In genomic region chr10:109696981-109697775, GRCh38 we compare ENCODE assay signal across 15 cellular contexts.
DNase-seq lines count a peak whose midpoint lies in the region; ATAC-seq and TF ChIP-seq lines count a peak whose summit lies in the region.
"Had no signal": no experiment of that assay in that cellular context is flagged by ENCODE, and none has a peak within 500 bp of the region (broad histone marks: within the 10 kb centered on the region; RNA-seq: fewer than 3 reads in every experiment).

No MANE protein-coding gene starts in this region.

- TF ChIP-seq POLR2A in adrenal gland (IDR thresholded peaks at IDR 0.05) (no peak), suprapubic skin (IDR thresholded peaks at IDR 0.05) (no peak)

- ATAC-seq in stimulated activated naive CD8-positive, alpha-beta T cell treated with anti-CD3 and anti-CD28 coated beads, Interleukin-15, amount 100 ng/mL, for 72 hours: peak; percentile 49
- no peak for ATAC-seq in stimulated activated naive CD8-positive, alpha-beta T cell treated with anti-CD3 and anti-CD28 coated beads, Interleukin-15, Interleukin-2, amounts not matched to agents 100 U/mL and 50 U/mL, for 24 hours
- ATAC-seq in lower lobe of right lung: peak; percentile 9 to 16
- peak; percentile 59 for ATAC-seq in stimulated activated memory B cell treated with anti-CD40 and anti-IgM and Interleukin-4, amounts not matched to agents 10 μg/mL and 1 μg/mL and 100 μg/mL, for 72 hours

- H3K9me3 ChIP-seq in lower lobe of right lung (no peaks in the 10 kb centered on the region), adrenal gland (replicated peaks in 1 of 3) (no peaks in the 10 kb centered on the region), suprapubic skin (no peaks in the 10 kb centered on the region)

- no peak overlapping the region for H3K27ac Mint-ChIP-seq in stimulated activated naive CD8-positive, alpha-beta T cell treated with anti-CD3 and anti-CD28 coated beads, Interleukin-15, amount 100 ng/mL, for 72 hours
- H3K27ac Mint-ChIP-seq in stimulated activated memory B cell treated with anti-CD40 and anti-IgM and Interleukin-4, amounts not matched to agents 10 μg/mL and 1 μg/mL and 100 μg/mL, for 72 hours: no peak overlapping the region

- no peak for TF ChIP-seq EP300 in suprapubic skin (IDR thresholded peaks at IDR 0.05)

- H3K4me1 Mint-ChIP-seq in stimulated activated naive CD8-positive, alpha-beta T cell treated with anti-CD3 and anti-CD28 coated beads, Interleukin-15, amount 100 ng/mL, for 72 hours: no peaks in the 10 kb centered on the region
- H3K4me1 Mint-ChIP-seq in stimulated activated memory B cell treated with anti-CD40 and anti-IgM and Interleukin-4, amounts not matched to agents 10 μg/mL and 1 μg/mL and 100 μg/mL, for 72 hours: no peaks in the 10 kb centered on the region

- no peak overlapping the region for H3K4me3 Mint-ChIP-seq in stimulated activated naive CD8-positive, alpha-beta T cell treated with anti-CD3 and anti-CD28 coated beads, Interleukin-15, amount 100 ng/mL, for 72 hours
- H3K4me3 Mint-ChIP-seq in stimulated activated memory B cell treated with anti-CD40 and anti-IgM and Interleukin-4, amounts not matched to agents 10 μg/mL and 1 μg/mL and 100 μg/mL, for 72 hours: no peak overlapping the region

- H3K4me3 ChIP-seq in lower lobe of right lung (no peak overlapping the region), adrenal gland (no peak overlapping the region), suprapubic skin (no peak overlapping the region)

- 68 to 79% (median 72%) methylated on average over 4 to 5 of the region's 5 CpGs for WGBS in adrenal gland, 4 donors
- 70% methylated on average over 3 of the region's 5 CpGs for WGBS in suprapubic skin

- no peaks in the 10 kb centered on the region for H3K4me1 ChIP-seq in lower lobe of right lung
- H3K4me1 ChIP-seq in adrenal gland (replicated peaks in 1 of 2): no peaks in the 10 kb centered on the region
- H3K4me1 ChIP-seq in suprapubic skin: peaks cover 4% of the 10 kb centered on the region

- DNase-seq in stimulated activated naive CD8-positive, alpha-beta T cell treated with anti-CD3 and anti-CD28 coated beads, Interleukin-15, amount 100 ng/mL, for 72 hours: no peak
- DNase-seq in stimulated activated naive CD8-positive, alpha-beta T cell treated with anti-CD3 and anti-CD28 coated beads, Interleukin-15, Interleukin-2, amounts not matched to agents 100 U/mL and 50 U/mL, for 24 hours: no peak
- DNase-seq in lower lobe of right lung: no peak
- no peak for DNase-seq in adrenal gland
- DNase-seq in HuH-7.5 (ENCODE audit: low spot score): no peak
- DNase-seq in suprapubic skin (ENCODE audit: low spot score in 2 of 2): no peak
- DNase-seq: C1 segment of cervical spinal cord, DMS 273 treated with DMSO at 0.1 percent for 48 hours, H7, Karpas-422, MM.1S, NCI-H1105, NCI-H526 treated with DMSO at 0.1 percent for 48 hours, Right ventricle myocardium superior had no signal

- intact Hi-C loops in lower lobe of right lung (cut with DNase I) (no loop called here), adrenal gland (cut with DNase I) (no loop called here)

- H3K27me3 Mint-ChIP-seq in stimulated activated naive CD8-positive, alpha-beta T cell treated with anti-CD3 and anti-CD28 coated beads, Interleukin-15, amount 100 ng/mL, for 72 hours: peaks cover 8% of the 10 kb centered on the region
- no peaks in the 10 kb centered on the region for H3K27me3 Mint-ChIP-seq in stimulated activated memory B cell treated with anti-CD40 and anti-IgM and Interleukin-4, amounts not matched to agents 10 μg/mL and 1 μg/mL and 100 μg/mL, for 72 hours

- H3K27ac ChIP-seq in lower lobe of right lung (no peak overlapping the region), adrenal gland (no peak overlapping the region), suprapubic skin (no peak overlapping the region)

- H3K27me3 ChIP-seq in lower lobe of right lung (ENCODE audit: low read depth) (no peaks in the 10 kb centered on the region), adrenal gland (no peaks in the 10 kb centered on the region), suprapubic skin (no peaks in the 10 kb centered on the region)

- TF ChIP-seq CTCF in lower lobe of right lung (IDR thresholded peaks at IDR 0.05): no peak
- TF ChIP-seq CTCF in adrenal gland (IDR thresholded peaks at IDR 0.05): no peak
- no peak for TF ChIP-seq CTCF in suprapubic skin (IDR thresholded peaks at IDR 0.05)

- H3K36me3 ChIP-seq in lower lobe of right lung (no peaks in the 10 kb centered on the region), adrenal gland (replicated peaks in 1 of 2) (no peaks in the 10 kb centered on the region), suprapubic skin (no peaks in the 10 kb centered on the region)

- no peaks in the 10 kb centered on the region for H3K36me3 Mint-ChIP-seq in stimulated activated memory B cell treated with anti-CD40 and anti-IgM and Interleukin-4, amounts not matched to agents 10 μg/mL and 1 μg/mL and 100 μg/mL, for 72 hours

- H3K9me3 Mint-ChIP-seq in stimulated activated naive CD8-positive, alpha-beta T cell treated with anti-CD3 and anti-CD28 coated beads, Interleukin-15, amount 100 ng/mL, for 72 hours: no peaks in the 10 kb centered on the region
- H3K9me3 Mint-ChIP-seq in stimulated activated memory B cell treated with anti-CD40 and anti-IgM and Interleukin-4, amounts not matched to agents 10 μg/mL and 1 μg/mL and 100 μg/mL, for 72 hours: no peaks in the 10 kb centered on the region
